In genomic region chr6:147195510-147195909, GRCh38 we compare ENCODE assay signal across 4 cellular contexts.
TF ChIP-seq lines count a peak whose summit lies in the region.

No MANE protein-coding gene starts in this region.

TF ChIP-seq in A549, 52 proteins besides CTCF, POLR2A, EP300 and RAD21 (continues in another document):
- no peak for TF ChIP-seq RARB (CRISPR knock-in tag; IDR thresholded peaks at IDR 0.05)
- TF ChIP-seq MAFK (IDR thresholded peaks at IDR 0.05; ENCODE audit: partially characterized antibody), result no peak
- no peak for TF ChIP-seq PHF8 (IDR thresholded peaks at IDR 0.05; ENCODE audit: borderline replicate concordance, low read depth)
- no peak for TF ChIP-seq HOXA7 (CRISPR knock-in tag; IDR thresholded peaks at IDR 0.05)
- no peak for TF ChIP-seq KDM1A (IDR thresholded peaks at IDR 0.05; ENCODE audit: low read depth)
- no peak for TF ChIP-seq SREBF2 (IDR thresholded peaks at IDR 0.05)
- TF ChIP-seq MAX (IDR thresholded peaks at IDR 0.05), result no peak
- TF ChIP-seq E2F6 (IDR thresholded peaks at IDR 0.05; ENCODE audit: borderline replicate concordance, low read depth), result no peak
- no peak for TF ChIP-seq JUN (IDR thresholded peaks at IDR 0.05)
- no peak for TF ChIP-seq HMGXB4 (CRISPR knock-in tag; IDR thresholded peaks at IDR 0.05; ENCODE audit: borderline replicate concordance)
- TF ChIP-seq BCL3 (IDR thresholded peaks at IDR 0.05), result no peak
- TF ChIP-seq ZNF302 (CRISPR knock-in tag; IDR thresholded peaks at IDR 0.05), result no peak
- no peak for TF ChIP-seq RNF2 (IDR thresholded peaks at IDR 0.05; ENCODE audit: borderline replicate concordance, low read depth)
- no peak for TF ChIP-seq KDM5A (IDR thresholded peaks at IDR 0.05)
- TF ChIP-seq CBX2 (IDR thresholded peaks at IDR 0.05; ENCODE audit: borderline replicate concordance, low read depth), result no peak

TF ChIP-seq in K562, 482 proteins besides CTCF, POLR2A, EP300 and RAD21 (continues in another document):
- TF ChIP-seq ZBTB17 (CRISPR knock-in tag; IDR thresholded peaks at IDR 0.05), result no peak
- TF ChIP-seq FOSL1 (tag; conservative IDR thresholded peaks at IDR 0.05), result 0 out of 2 replicates have a peak, but pooled peaks have one; percentile 3
- no peak for TF ChIP-seq NR2F6 (CRISPR knock-in tag; IDR thresholded peaks at IDR 0.05)
- TF ChIP-seq DEAF1 (CRISPR knock-in tag; IDR thresholded peaks at IDR 0.05), result no peak
- no peak for TF ChIP-seq CEBPG (CRISPR knock-in tag; IDR thresholded peaks at IDR 0.05)
- 0 out of 4 replicates have a peak, but pooled peaks of 1 of the 2 experiments have one; percentile 7 for TF ChIP-seq CEBPG (tag; conservative IDR thresholded peaks at IDR 0.05 in 1 of 2, IDR thresholded peaks at IDR 0.05 in 1 of 2)
- TF ChIP-seq BRCA1 (IDR thresholded peaks at IDR 0.05), result no peak
- TF ChIP-seq BRCA1 (CRISPR knock-in tag; IDR thresholded peaks at IDR 0.05), result no peak
- no peak for TF ChIP-seq ZFP91 (CRISPR knock-in tag; IDR thresholded peaks at IDR 0.05)
- TF ChIP-seq NCOA2 (IDR thresholded peaks at IDR 0.05; ENCODE audit: partially characterized antibody in 2 of 2), result no peak
- TF ChIP-seq POLR2G (IDR thresholded peaks at IDR 0.05; ENCODE audit: low read depth, low read length), result no peak
- no peak for TF ChIP-seq TCFL5 (CRISPR knock-in tag; conservative IDR thresholded peaks at IDR 0.05)
- no peak for TF ChIP-seq PHB2 (IDR thresholded peaks at IDR 0.05; ENCODE audit: low read depth)
- no peak for TF ChIP-seq TRIM24 (IDR thresholded peaks at IDR 0.05)
- no peak for TF ChIP-seq RBFOX2 (IDR thresholded peaks at IDR 0.05; ENCODE audit: low read depth, low read length)
- 0 out of 2 replicates have a peak, but pooled peaks have one; percentile 11 for TF ChIP-seq BACH1 (tag; IDR thresholded peaks at IDR 0.05)
- no peak for TF ChIP-seq MYC (IDR thresholded peaks at IDR 0.05; ENCODE audit: low read depth, low read length)
- TF ChIP-seq MYC (CRISPR knock-in tag; IDR thresholded peaks at IDR 0.05; ENCODE audit: borderline replicate concordance, low read depth), result no peak
- no peak for TF ChIP-seq ZNF512 (tag; IDR thresholded peaks at IDR 0.05)

TF ChIP-seq in WTC11, 78 proteins besides CTCF, POLR2A, EP300 and RAD21:
- TF ChIP-seq TEAD1 (CRISPR knock-in tag; IDR thresholded peaks at IDR 0.05) (no peak), CREM (CRISPR knock-in tag; IDR thresholded peaks at IDR 0.05) (no peak), ZNF232 (CRISPR knock-in tag; IDR thresholded peaks at IDR 0.05) (no peak), RELA (CRISPR knock-in tag; IDR thresholded peaks at IDR 0.05; ENCODE audit: borderline replicate concordance) (no peak), ZNF671 (CRISPR knock-in tag; IDR thresholded peaks at IDR 0.05) (no peak), PREB (CRISPR knock-in tag; IDR thresholded peaks at IDR 0.05; ENCODE audit: borderline replicate concordance) (no peak)

TF ChIP-seq in GM23338, 12 proteins besides CTCF, POLR2A, EP300 and RAD21:
- TF ChIP-seq EZH2 (IDR thresholded peaks at IDR 0.05; ENCODE audit: low read depth, unreplicated experiment), result no peak
- no peak for TF ChIP-seq ZNF114 (CRISPR knock-in tag; IDR thresholded peaks at IDR 0.05)
- TF ChIP-seq ZNF331 (CRISPR knock-in tag; IDR thresholded peaks at IDR 0.05; ENCODE audit: low read depth), result no peak
- TF ChIP-seq REST (IDR thresholded peaks at IDR 0.05; ENCODE audit: unreplicated experiment), result no peak
- TF ChIP-seq CREB1 (CRISPR knock-in tag; IDR thresholded peaks at IDR 0.05; ENCODE audit: low read depth), result no peak
- TF ChIP-seq NANOG (IDR thresholded peaks at IDR 0.05; ENCODE audit: borderline replicate concordance), result no peak
- TF ChIP-seq POLR2AphosphoS5 (IDR thresholded peaks at IDR 0.05; ENCODE audit: low read depth), result no peak
- no peak for TF ChIP-seq STAT1 (IDR thresholded peaks at IDR 0.05; ENCODE audit: unreplicated experiment)
- no peak for TF ChIP-seq EZH2phosphoT487 (IDR thresholded peaks at IDR 0.05; ENCODE audit: unreplicated experiment)
- no peak for TF ChIP-seq ZNF462 (CRISPR knock-in tag; IDR thresholded peaks at IDR 0.05)
- TF ChIP-seq JUNB (IDR thresholded peaks at IDR 0.05; ENCODE audit: unreplicated experiment), result no peak
- no peak for TF ChIP-seq ETS1 (IDR thresholded peaks at IDR 0.05)
